In genomic region chr2:205681836-205682238, GRCh38 we compare ENCODE assay signal across 8 cellular contexts. TPM values are rescaled to one million over a fixed set of nuclear protein-coding genes. Genes with fewer than 3 reads are reported as not detected.
A peak's percentile ranks its signal among the peaks of the same experiment; 100 is the strongest.
DNase-seq lines count a peak whose midpoint lies in the region; ATAC-seq and TF ChIP-seq lines count a peak whose summit lies in the region.

No MANE protein-coding gene starts in this region.

- intact Hi-C loops in activated CD4-positive, alpha-beta T cell treated with anti-CD3 and anti-CD28 coated beads for 36 hours (cut with DNase I, micrococcal nuclease) = loop anchor here (2.0 to 5.0 kb wide), 3 partner anchors 245 to 1575 kb away; no protein-coding TSS in a partner anchor
- intact Hi-C loops in heart right ventricle (cut with DNase I) = loop anchor here in 5 of 10 donors (2.0 to 10.0 kb wide), 8 partner anchors 243 to 1420 kb away; no protein-coding TSS in a partner anchor

- H3K27me3 ChIP-seq in heart right ventricle = peaks cover 0 to 65% (median 25%) of the 10 kb centered on the region in 7 donors

- CTCF ChIA-PET in activated CD4-positive, alpha-beta T cell treated with anti-CD3 and anti-CD28 coated beads for 36 hours (lab: Charles Lee) = interaction anchor here (1.5 kb wide), 1 partner anchor 17 kb away, joined by 3 read pairs; no protein-coding TSS in a partner anchor

- H3K27me3 Mint-ChIP-seq in activated CD4-positive, alpha-beta T cell treated with anti-CD3 and anti-CD28 coated beads for 36 hours = peaks cover 53% of the 10 kb centered on the region

- peak overlapping the region in 9 of 10 donors; percentile 66 to 91 (median 83) for H3K27ac ChIP-seq in heart right ventricle

- no peaks in the 10 kb centered on the region for H3K36me3 ChIP-seq in heart right ventricle

- H3K4me3 ChIP-seq in WI38 (ENCODE audit: low read depth, low read length) (peak overlapping the region; percentile 83), heart right ventricle (peak overlapping the region; percentile 34 to 78 (median 64)), skeletal muscle cell (ENCODE audit: low read depth, low read length) (peak overlapping the region; percentile 72)

- peak; percentile 43 for DNase-seq in activated CD4-positive, alpha-beta T cell treated with anti-CD3 and anti-CD28 coated beads for 36 hours
- DNase-seq in activated CD4-positive, alpha-beta T cell treated with anti-CD3 and anti-CD28 coated beads, Interleukin-2, amount 50 U/mL, for 1 hour = no peak
- DNase-seq in heart right ventricle (no peak), skeletal muscle cell (ENCODE audit: low read depth) (no peak), cortex of kidney (lab: John Stamatoyannopoulos, UW) (no peak), omental fat pad (ENCODE audit: low spot score) (no peak)

- 3 to 4% methylated on average over 42 of the region's 42 CpGs for WGBS in heart right ventricle, 2 donors

- H3K27ac Mint-ChIP-seq in activated CD4-positive, alpha-beta T cell treated with anti-CD3 and anti-CD28 coated beads for 36 hours = no peak overlapping the region

- H3K4me1 ChIP-seq in heart right ventricle = peaks cover 8 to 57% (median 41%) of the 10 kb centered on the region in 9 donors

- H3K4me1 Mint-ChIP-seq in activated CD4-positive, alpha-beta T cell treated with anti-CD3 and anti-CD28 coated beads for 36 hours = peaks cover 23% of the 10 kb centered on the region

- H3K9me3 ChIP-seq in heart right ventricle = no peaks in the 10 kb centered on the region

- POLR2A ChIA-PET in activated CD4-positive, alpha-beta T cell treated with anti-CD3 and anti-CD28 coated beads for 36 hours (lab: Charles Lee) = no interaction called here

- peak overlapping the region; percentile 62 for H3K4me3 Mint-ChIP-seq in activated CD4-positive, alpha-beta T cell treated with anti-CD3 and anti-CD28 coated beads for 36 hours

- H3K9me3 Mint-ChIP-seq in activated CD4-positive, alpha-beta T cell treated with anti-CD3 and anti-CD28 coated beads for 36 hours (ENCODE audit: low read depth) = no peaks in the 10 kb centered on the region

- TF ChIP-seq CTCF in WI38 (IDR thresholded peaks at IDR 0.05; ENCODE audit: low read depth, low read length) = no peak
- no peak for TF ChIP-seq CTCF in heart right ventricle (IDR thresholded peaks at IDR 0.05)
- no peak for TF ChIP-seq CTCF in omental fat pad (IDR thresholded peaks at IDR 0.05)

- ATAC-seq in activated CD4-positive, alpha-beta T cell treated with anti-CD3 and anti-CD28 coated beads for 36 hours = no peak
- ATAC-seq in HG02885 (IDR thresholded peaks at IDR 0.05; ENCODE audit: poor library complexity, unreplicated experiment) (peak; percentile 46), heart right ventricle (peak in 2 of 8 donors; percentile 2 to 3), omental fat pad (ENCODE audit: low FRiP score) (no peak)

- H3K36me3 Mint-ChIP-seq in activated CD4-positive, alpha-beta T cell treated with anti-CD3 and anti-CD28 coated beads for 36 hours (ENCODE audit: low read depth) = no peaks in the 10 kb centered on the region

RNA-seq across cellular contexts. Expression of gene NRP2, which starts 0.5 kb away (rescaled TPM):
- total RNA-seq in activated CD4-positive, alpha-beta T cell treated with anti-CD3 and anti-CD28 coated beads for 36 hours = 1 to 10 TPM; 1.5 to 3.8 TPM
- 10 to 100 TPM in 5 of 10 donors, 1 to 10 TPM in 5; 4.7 to 29.4 (median 9.9) TPM for total RNA-seq in heart right ventricle
- 1 to 10 TPM; 2.5 to 2.7 TPM for polyA plus RNA-seq in heart right ventricle
- total RNA-seq in omental fat pad = 100 to 1,000 TPM in 1 of 4 donors, 10 to 100 TPM in 3; 41.1 to 119 (median 52.4) TPM
